Comparison of ENCODE assay signal across 23 cellular contexts in genomic region chr16:12356622-12357365, GRCh38.
DNase-seq lines count a peak whose midpoint lies in the region; ATAC-seq, FAIRE-seq and TF ChIP-seq lines count a peak whose summit lies in the region.
"Had no signal": no experiment of that assay in that cellular context is flagged by ENCODE, and none has a peak within 500 bp of the region (broad histone marks: within the 10 kb centered on the region; RNA-seq: fewer than 3 reads in every experiment).

No MANE protein-coding gene starts in this region.

- TF ChIP-seq CTCF in BE2C (IDR thresholded peaks at IDR 0.05; ENCODE audit: low read depth, low read length) (0 out of 2 replicates have a peak, but pooled peaks have one; percentile 3), K562 (IDR thresholded peaks at IDR 0.05 in 2 of 3, conservative IDR thresholded peaks at IDR 0.05 in 1 of 3; ENCODE audit: insufficient read depth in 2 of 3, low read depth in 1 of 3, low read length in 3 of 3) (peak in 2 of 3 experiments; percentile 17 to 38; a peak in 2 of 6 replicates), lower lobe of right lung (IDR thresholded peaks at IDR 0.05) (no peak)

- no peaks in the 10 kb centered on the region for H3K79me2 ChIP-seq in K562 (ENCODE audit: control insufficient read depth, insufficient read depth, low read length)

- no peak for DNase-seq in BE2C
- peak; percentile 74 for DNase-seq in DMS153 (lab: John Stamatoyannopoulos, UW)
- DNase-seq in NCI-H2107 (lab: John Stamatoyannopoulos, UW) = peak; percentile 24
- DNase-seq in K562 (ENCODE audit: extremely low read depth in 1 of 4, low spot score in 3 of 4) = peak in 3 of 4 experiments; percentile 22 to 43 (median 34)
- DNase-seq in lower lobe of right lung = no peak
- DNase-seq in NCI-H2227 (lab: John Stamatoyannopoulos, UW; ENCODE audit: unreplicated experiment) = no peak
- DNase-seq in cerebellar cortex (ENCODE audit: low spot score) = no peak
- no peak for DNase-seq in foreskin melanocyte
- DNase-seq: activated CD4-positive, CD25-positive, alpha-beta regulatory T cell treated with anti-CD3 and anti-CD28 coated beads, Interleukin-2, amount 50 U/mL, for 72 hours; adrenal gland; dermis blood vessel endothelial cell; foreskin keratinocyte; MM.1S; mucosa of descending colon; NCI-H510A treated with DMSO at 0.1 percent for 48 hours; stimulated activated CD4-positive, alpha-beta T cell treated with anti-CD3 and anti-CD28 coated beads, Interleukin-15, amount 100 ng/mL, for 24 hours; T1000 had no signal

- no peaks in the 10 kb centered on the region for H3K9me1 ChIP-seq in K562 (ENCODE audit: control insufficient read depth, insufficient read depth, low read length)

- H3K4me2 ChIP-seq in K562 (ENCODE audit: insufficient read depth, low read length) = no peak overlapping the region

- no peaks in the 10 kb centered on the region for H3K27me3 ChIP-seq in BE2C
- H3K27me3 ChIP-seq in K562 (ENCODE audit: control insufficient read depth in 2 of 2, insufficient read depth in 2 of 2, low read length in 2 of 2) = peaks cover 0 to 5% of the 10 kb centered on the region in 2 experiments; a peak in 1 of 5 replicates
- H3K27me3 ChIP-seq in lower lobe of right lung (ENCODE audit: low read depth) = no peaks in the 10 kb centered on the region
- H3K27me3 ChIP-seq: adrenal gland, foreskin keratinocyte had no signal

- H3K27ac ChIP-seq in K562 (ENCODE audit: extremely low read depth, low read depth, low read length) = no peak overlapping the region
- H3K27ac ChIP-seq in lower lobe of right lung = no peak overlapping the region
- H3K27ac ChIP-seq: adrenal gland, epithelial cell of prostate, foreskin keratinocyte had no signal

- H3K9ac ChIP-seq in K562 (ENCODE audit: insufficient read depth in 1 of 2, low read depth in 2 of 2, low read length in 2 of 2) = no peak overlapping the region

- FAIRE-seq in K562 (lab: Jason Lieb, UNC) = peak; percentile 75
- FAIRE-seq: bronchial epithelial cell, D721Med, RCC 7860 had no signal

- H3K36me3 ChIP-seq in BE2C (no peaks in the 10 kb centered on the region), K562 (ENCODE audit: control insufficient read depth, insufficient read depth, low read length) (no peaks in the 10 kb centered on the region), lower lobe of right lung (peaks cover 9% of the 10 kb centered on the region)
- H3K36me3 ChIP-seq: adrenal gland had no signal

- peak; percentile 55; the same call in 1 of the 3 replicates for ATAC-seq in K562
- no peak for ATAC-seq in lower lobe of right lung
- ATAC-seq: foreskin keratinocyte; left lobe of liver; mucosa of descending colon; stimulated activated effector memory CD8-positive, alpha-beta T cell treated with anti-CD3 and anti-CD28 coated beads, Interleukin-12 subunit alpha, Interleukin-12 subunit beta, amount 100 ng/mL, for 72 hours had no signal

- intact Hi-C loops in K562 (cut with micrococcal nuclease) (no loop called here), lower lobe of right lung (cut with DNase I) (no loop called here)

- TF ChIP-seq POLR2A in K562 (conservative IDR thresholded peaks at IDR 0.05) = no peak

- no TSS peak for BruUV-seq in K562 (replicated peaks; lab: Mats Ljungman, UMichigan)

- TF ChIP-seq RAD21 in K562 (CRISPR knock-in tag; conservative IDR thresholded peaks at IDR 0.05 in 1 of 2, IDR thresholded peaks at IDR 0.05 in 1 of 2) = no peak

- H2AFZ ChIP-seq in K562 (ENCODE audit: low read depth, low read length) = no peak overlapping the region

- peaks cover 13% of the 10 kb centered on the region; the same call in 1 of the 2 replicates for H4K20me1 ChIP-seq in K562 (replicated peaks; ENCODE audit: control insufficient read depth, insufficient read depth, low read length)

- no peak overlapping the region for H3K4me3 ChIP-seq in BE2C (ENCODE audit: low read depth, low read length)
- H3K4me3 ChIP-seq in K562 = no peak overlapping the region
- H3K4me3 ChIP-seq in lower lobe of right lung = no peak overlapping the region
- H3K4me3 ChIP-seq: adrenal gland, mucosa of descending colon had no signal

- H3K9me3 ChIP-seq in BE2C = no peaks in the 10 kb centered on the region
- H3K9me3 ChIP-seq in K562 (replicated peaks; ENCODE audit: control insufficient read depth, insufficient read depth, low read depth, low read length) = no peaks in the 10 kb centered on the region; the same call in 1 of the 2 replicates
- H3K9me3 ChIP-seq in lower lobe of right lung = peaks cover 4% of the 10 kb centered on the region
- H3K9me3 ChIP-seq: adrenal gland had no signal

- CTCF ChIA-PET in K562 (lab: Yijun Ruan, JAX; ENCODE audit: low intra/inter-chr PET ratio) = no interaction called here

- WGBS in K562 (ENCODE audit: insufficient coverage, low coverage, missing lambda C conversion rate) = 52% methylated on average over 9 of the region's 9 CpGs

- no peak for TF ChIP-seq EP300 in K562 (IDR thresholded peaks at IDR 0.05; ENCODE audit: low read length)

- in situ Hi-C loops in K562 (cut with MboI) = no loop called here

- H3K4me1 ChIP-seq in BE2C = no peaks in the 10 kb centered on the region
- no peaks in the 10 kb centered on the region for H3K4me1 ChIP-seq in K562 (replicated peaks in 1 of 2; ENCODE audit: control insufficient read depth in 2 of 2, insufficient read depth in 2 of 2, low read length in 2 of 2)
- H3K4me1 ChIP-seq in lower lobe of right lung = peaks cover 9% of the 10 kb centered on the region
- H3K4me1 ChIP-seq: adrenal gland had no signal

- POLR2A ChIA-PET in K562 (lab: Yijun Ruan, JAX) = interaction anchor here (1.2 kb wide), 1 partner anchor 14 kb away, joined by 3 read pairs; no protein-coding TSS in a partner anchor

TF ChIP-seq in K562, 482 proteins besides CTCF, POLR2A, EP300 and RAD21:
- no peak for TF ChIP-seq GABPB1 (CRISPR knock-in tag; IDR thresholded peaks at IDR 0.05)
- TF ChIP-seq TFE3 (CRISPR knock-in tag; IDR thresholded peaks at IDR 0.05) = peak; percentile 63
- peak; percentile 44; the same call in 1 of the 2 replicates for TF ChIP-seq TOE1 (IDR thresholded peaks at IDR 0.05; ENCODE audit: borderline replicate concordance)
- no peak for TF ChIP-seq TOE1 (CRISPR knock-in tag; IDR thresholded peaks at IDR 0.05; ENCODE audit: borderline replicate concordance, low read depth)

Comparison
In these comparisons a context has a peak if more than half of its experiments do, and no peak if none do; other contexts are left out.
1. DNase-seq: peak in DMS153 (single experiment), NCI-H2107 (single experiment) and K562 (3 of 4); none in BE2C (single experiment), lower lobe of right lung (single experiment), NCI-H2227 (single experiment), cerebellar cortex (single experiment) and foreskin melanocyte (single experiment).